In the genomic region with DNA sequence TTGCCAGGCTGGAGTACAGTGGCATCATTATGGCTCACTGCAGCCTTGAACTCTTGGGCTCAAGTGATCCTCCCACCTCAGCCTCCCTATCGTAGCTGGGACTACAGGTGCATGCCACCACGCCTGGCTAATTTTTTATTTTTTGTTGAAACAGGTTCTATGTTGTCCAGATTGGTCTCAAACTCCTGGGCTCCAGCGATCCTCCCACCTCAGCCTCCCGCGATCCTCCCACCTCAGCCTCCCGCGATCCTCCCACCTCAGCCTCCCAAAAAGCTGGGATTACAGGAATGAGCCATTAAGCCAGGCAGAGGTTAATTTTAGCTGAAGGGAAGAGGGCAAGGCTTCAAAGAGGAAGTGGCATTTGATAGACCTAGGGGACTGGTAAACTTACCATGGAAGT, we compare ENCODE assay signal across 1 cellular context.
TF ChIP-seq lines count a peak whose summit lies in the region.

No MANE protein-coding gene starts in this region.

TF ChIP-seq in GM12878, 131 proteins besides CTCF, POLR2A, EP300 and RAD21:
- TF ChIP-seq SPI1 (IDR thresholded peaks at IDR 0.05; ENCODE audit: borderline replicate concordance, insufficient read depth, low read depth, low read length) (peak; percentile 29; the same call in 1 of the 2 replicates), NBN (IDR thresholded peaks at IDR 0.05) (no peak), CEBPB (IDR thresholded peaks at IDR 0.05; ENCODE audit: borderline replicate concordance in 1 of 2, low read depth in 2 of 2, low read length in 2 of 2) (no peak)
